Comparison of ENCODE assay signal across 1 cellular context in genomic region chr1:245997471-245998258, GRCh38.
TF ChIP-seq lines count a peak whose summit lies in the region.

No MANE protein-coding gene starts in this region.

TF ChIP-seq in SK-N-SH, 30 proteins besides CTCF, POLR2A, EP300 and RAD21 (continued from another document):
- TF ChIP-seq, protein P1, sequence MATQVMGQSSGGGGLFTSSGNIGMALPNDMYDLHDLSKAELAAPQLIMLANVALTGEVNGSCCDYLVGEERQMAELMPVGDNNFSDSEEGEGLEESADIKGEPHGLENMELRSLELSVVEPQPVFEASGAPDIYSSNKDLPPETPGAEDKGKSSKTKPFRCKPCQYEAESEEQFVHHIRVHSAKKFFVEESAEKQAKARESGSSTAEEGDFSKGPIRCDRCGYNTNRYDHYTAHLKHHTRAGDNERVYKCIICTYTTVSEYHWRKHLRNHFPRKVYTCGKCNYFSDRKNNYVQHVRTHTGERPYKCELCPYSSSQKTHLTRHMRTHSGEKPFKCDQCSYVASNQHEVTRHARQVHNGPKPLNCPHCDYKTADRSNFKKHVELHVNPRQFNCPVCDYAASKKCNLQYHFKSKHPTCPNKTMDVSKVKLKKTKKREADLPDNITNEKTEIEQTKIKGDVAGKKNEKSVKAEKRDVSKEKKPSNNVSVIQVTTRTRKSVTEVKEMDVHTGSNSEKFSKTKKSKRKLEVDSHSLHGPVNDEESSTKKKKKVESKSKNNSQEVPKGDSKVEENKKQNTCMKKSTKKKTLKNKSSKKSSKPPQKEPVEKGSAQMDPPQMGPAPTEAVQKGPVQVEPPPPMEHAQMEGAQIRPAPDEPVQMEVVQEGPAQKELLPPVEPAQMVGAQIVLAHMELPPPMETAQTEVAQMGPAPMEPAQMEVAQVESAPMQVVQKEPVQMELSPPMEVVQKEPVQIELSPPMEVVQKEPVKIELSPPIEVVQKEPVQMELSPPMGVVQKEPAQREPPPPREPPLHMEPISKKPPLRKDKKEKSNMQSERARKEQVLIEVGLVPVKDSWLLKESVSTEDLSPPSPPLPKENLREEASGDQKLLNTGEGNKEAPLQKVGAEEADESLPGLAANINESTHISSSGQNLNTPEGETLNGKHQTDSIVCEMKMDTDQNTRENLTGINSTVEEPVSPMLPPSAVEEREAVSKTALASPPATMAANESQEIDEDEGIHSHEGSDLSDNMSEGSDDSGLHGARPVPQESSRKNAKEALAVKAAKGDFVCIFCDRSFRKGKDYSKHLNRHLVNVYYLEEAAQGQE (IDR thresholded peaks at IDR 0.05; ENCODE audit: low read depth, low read length): 0 out of 2 replicates have a peak, but pooled peaks have one; percentile 5
- no peak for TF ChIP-seq SMC3 (IDR thresholded peaks at IDR 0.05; ENCODE audit: low read depth, low read length)
- peak; percentile 97 for TF ChIP-seq NFIC (IDR thresholded peaks at IDR 0.05; ENCODE audit: borderline replicate concordance)
- TF ChIP-seq PBX3 (IDR thresholded peaks at IDR 0.05): peak; percentile 84
- TF ChIP-seq FOSL2 (IDR thresholded peaks at IDR 0.05; ENCODE audit: borderline replicate concordance, low read depth): peak; percentile 77
- TF ChIP-seq TCF12 (IDR thresholded peaks at IDR 0.05): peak; percentile 93
- TF ChIP-seq RCOR1 (IDR thresholded peaks at IDR 0.05; ENCODE audit: low read length): no peak
TF ChIP-seq in SK-N-SH: peak in this region for 11.
